In the genomic region with DNA sequence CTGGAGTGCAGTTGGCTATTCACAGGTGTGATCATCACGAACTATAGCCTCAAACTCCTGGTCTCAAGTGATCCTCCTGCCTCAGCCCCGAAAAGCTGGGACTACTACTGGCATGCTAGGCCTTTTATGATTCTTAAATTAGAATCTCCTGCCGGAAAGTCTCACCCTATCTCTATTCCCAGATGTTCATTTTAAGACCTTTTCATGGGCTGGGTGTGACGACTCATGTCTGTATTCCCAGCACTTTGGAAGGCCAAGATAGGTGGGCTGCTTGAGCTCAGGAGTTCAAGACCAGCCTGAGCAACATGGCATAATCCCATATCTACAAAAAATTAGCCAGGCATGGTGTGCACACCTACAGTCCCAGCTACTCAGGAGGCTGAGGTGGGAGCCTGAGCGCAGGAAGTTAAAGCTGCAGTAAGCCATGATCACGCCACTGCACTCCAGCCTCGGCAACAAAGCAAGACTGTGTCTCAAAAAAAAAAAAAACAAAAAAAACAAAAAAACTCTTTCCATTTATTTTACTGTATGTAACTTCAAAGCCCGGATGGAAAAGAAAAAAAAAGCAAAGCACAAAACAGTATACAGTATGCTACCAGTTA, we compare ENCODE assay signal across 1 cellular context.
TF ChIP-seq lines count a peak whose summit lies in the region.

No MANE protein-coding gene starts in this region.

TF ChIP-seq in K562, 482 proteins besides CTCF, POLR2A, EP300 and RAD21:
- no peak for TF ChIP-seq PYGO2 (tag; IDR thresholded peaks at IDR 0.05)
- peak; percentile 61; the same call in 1 of the 2 replicates for TF ChIP-seq HLTF (IDR thresholded peaks at IDR 0.05)
- 0 out of 2 replicates have a peak, but pooled peaks have one; percentile 32 for TF ChIP-seq DPF2 (IDR thresholded peaks at IDR 0.05)
- peak; percentile 23; the same call in 1 of the 2 replicates for TF ChIP-seq ZNF316 (IDR thresholded peaks at IDR 0.05)
- TF ChIP-seq ZNF239 (CRISPR knock-in tag; IDR thresholded peaks at IDR 0.05), result no peak
- TF ChIP-seq CBFA2T3 (IDR thresholded peaks at IDR 0.05), result peak; percentile 56
- TF ChIP-seq, protein P1, sequence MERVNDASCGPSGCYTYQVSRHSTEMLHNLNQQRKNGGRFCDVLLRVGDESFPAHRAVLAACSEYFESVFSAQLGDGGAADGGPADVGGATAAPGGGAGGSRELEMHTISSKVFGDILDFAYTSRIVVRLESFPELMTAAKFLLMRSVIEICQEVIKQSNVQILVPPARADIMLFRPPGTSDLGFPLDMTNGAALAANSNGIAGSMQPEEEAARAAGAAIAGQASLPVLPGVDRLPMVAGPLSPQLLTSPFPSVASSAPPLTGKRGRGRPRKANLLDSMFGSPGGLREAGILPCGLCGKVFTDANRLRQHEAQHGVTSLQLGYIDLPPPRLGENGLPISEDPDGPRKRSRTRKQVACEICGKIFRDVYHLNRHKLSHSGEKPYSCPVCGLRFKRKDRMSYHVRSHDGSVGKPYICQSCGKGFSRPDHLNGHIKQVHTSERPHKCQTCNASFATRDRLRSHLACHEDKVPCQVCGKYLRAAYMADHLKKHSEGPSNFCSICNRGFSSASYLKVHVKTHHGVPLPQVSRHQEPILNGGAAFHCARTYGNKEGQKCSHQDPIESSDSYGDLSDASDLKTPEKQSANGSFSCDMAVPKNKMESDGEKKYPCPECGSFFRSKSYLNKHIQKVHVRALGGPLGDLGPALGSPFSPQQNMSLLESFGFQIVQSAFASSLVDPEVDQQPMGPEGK (CRISPR knock-in tag; IDR thresholded peaks at IDR 0.05; ENCODE audit: borderline replicate concordance), result no peak
- 0 out of 2 replicates have a peak, but pooled peaks have one; percentile 20 for TF ChIP-seq CBFA2T2 (conservative IDR thresholded peaks at IDR 0.05)
- TF ChIP-seq TCF3 (CRISPR knock-in tag; IDR thresholded peaks at IDR 0.05), result peak; percentile 72
- peak; percentile 19; the same call in 1 of the 2 replicates for TF ChIP-seq SUPT5H (IDR thresholded peaks at IDR 0.05)
- TF ChIP-seq ARID1B (IDR thresholded peaks at IDR 0.05), result peak; percentile 51
- TF ChIP-seq TAL1 (IDR thresholded peaks at IDR 0.05), result peak; percentile 11; the same call in 1 of the 2 replicates
- TF ChIP-seq POLR2AphosphoS5 (IDR thresholded peaks at IDR 0.05; ENCODE audit: control insufficient read depth, insufficient read depth, low read depth, low read length), result 0 out of 2 replicates have a peak, but pooled peaks have one; percentile 33
- TF ChIP-seq NBN (IDR thresholded peaks at IDR 0.05; ENCODE audit: low read depth), result peak; percentile 48; the same call in 1 of the 2 replicates
